In genomic region chr2:206518997-206519396, GRCh38 we compare ENCODE assay signal across 13 cellular contexts.
"Had no signal": no experiment of that assay in that cellular context is flagged by ENCODE, and none has a peak within 500 bp of the region (broad histone marks: within the 10 kb centered on the region; RNA-seq: fewer than 3 reads in every experiment).

No MANE protein-coding gene starts in this region.

- H3K36me3 ChIP-seq: esophagus muscularis mucosa, gastroesophageal sphincter, right atrium auricular region, sigmoid colon had no signal

- H3K4me3 ChIP-seq: esophagus muscularis mucosa, gastroesophageal sphincter, right atrium auricular region, sigmoid colon, skin epidermis had no signal

- H3K27me3 ChIP-seq: esophagus muscularis mucosa, gastroesophageal sphincter, right atrium auricular region, sigmoid colon had no signal

- H3K4me1 ChIP-seq: sigmoid colon had no signal

- DNase-seq: effector memory CD4-positive, alpha-beta T cell; glutamatergic neuron; islet precursor cell; natural killer cell; sigmoid colon; stimulated activated CD4-positive, alpha-beta T cell treated with anti-CD3 and anti-CD28 coated beads, Interleukin-2, amount 100 ng/mL, for 24 hours; stimulated activated naive CD4-positive, alpha-beta T cell had no signal

- ATAC-seq: gastroesophageal sphincter, left lobe of liver, natural killer cell had no signal

- H3K9me3 ChIP-seq: esophagus muscularis mucosa, gastroesophageal sphincter, right atrium auricular region, sigmoid colon had no signal

- H3K27ac ChIP-seq: epithelial cell of prostate, esophagus muscularis mucosa, gastroesophageal sphincter, right atrium auricular region, sigmoid colon, skin epidermis had no signal
